Comparison of ENCODE assay signal across 1 cellular context in the genomic region with DNA sequence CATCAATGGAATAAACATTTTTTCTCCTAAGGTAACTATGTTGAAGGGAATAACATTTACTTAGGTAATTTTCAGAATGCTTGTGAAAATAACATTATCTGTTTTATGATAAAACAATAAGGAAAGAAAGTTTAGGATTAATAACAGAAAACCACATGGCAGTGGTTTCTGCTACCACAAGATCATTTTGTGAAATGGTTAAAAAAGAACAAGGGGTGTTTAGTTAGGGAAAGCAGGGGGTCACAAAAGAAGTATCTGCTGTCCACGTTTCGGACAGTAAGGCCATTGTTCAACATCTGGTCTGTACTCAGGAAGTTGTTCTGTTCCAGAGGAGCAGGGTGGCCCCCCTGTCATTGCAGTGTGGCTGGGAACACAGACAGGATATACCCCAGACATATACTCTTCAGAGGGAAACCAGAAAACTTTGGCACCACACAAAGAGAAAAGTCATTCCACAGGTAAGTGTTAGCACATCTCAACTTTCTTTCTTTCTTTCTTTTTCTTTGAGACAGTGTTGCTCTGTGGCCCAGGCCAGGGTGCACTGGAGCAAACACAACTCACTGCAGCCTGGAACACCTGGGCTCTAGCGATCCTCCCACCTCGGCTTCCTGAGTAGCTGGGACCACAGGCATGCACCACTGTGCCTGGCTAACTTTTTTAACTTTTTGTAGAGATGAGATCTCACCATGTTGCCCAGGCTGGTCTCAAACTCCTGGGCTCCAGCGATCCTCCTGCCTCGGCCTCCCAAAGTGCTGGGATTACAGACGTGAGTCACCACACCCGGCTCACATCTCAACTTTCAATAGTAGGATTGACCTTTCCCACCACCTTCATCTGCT.
TF ChIP-seq lines count a peak whose summit lies in the region.

No MANE protein-coding gene starts in this region.

TF ChIP-seq in HepG2, 621 proteins besides CTCF, POLR2A, EP300 and RAD21 (continued from another document and continues in another):
- TF ChIP-seq ZNF609 (CRISPR knock-in tag; IDR thresholded peaks at IDR 0.05; ENCODE audit: borderline replicate concordance) (peak; percentile 59; the same call in 1 of the 2 replicates), HNRNPH1 (optimal IDR thresholded peaks at IDR 0.05; ENCODE audit: low read depth, low read length) (no peak), ZNF160 (CRISPR knock-in tag; IDR thresholded peaks at IDR 0.05) (no peak), ZSCAN12 (CRISPR knock-in tag; IDR thresholded peaks at IDR 0.05) (no peak), U2AF2 (IDR thresholded peaks at IDR 0.05; ENCODE audit: low read depth, low read length) (no peak), RELA (CRISPR knock-in tag; IDR thresholded peaks at IDR 0.05) (no peak), ZNF607 (CRISPR knock-in tag; IDR thresholded peaks at IDR 0.05; ENCODE audit: borderline replicate concordance) (no peak), ZNF251 (CRISPR knock-in tag; IDR thresholded peaks at IDR 0.05) (no peak), ZNF350 (CRISPR knock-in tag; IDR thresholded peaks at IDR 0.05; ENCODE audit: borderline replicate concordance, low read depth) (no peak), ARID4A (CRISPR knock-in tag; IDR thresholded peaks at IDR 0.05; ENCODE audit: borderline replicate concordance) (no peak), SYNCRIP (IDR thresholded peaks at IDR 0.05; ENCODE audit: insufficient read depth, low read depth, low read length) (no peak), SRSF4 (IDR thresholded peaks at IDR 0.05; ENCODE audit: low read depth, low read length, poor library complexity, severe bottlenecking) (no peak), HNRNPUL1 (IDR thresholded peaks at IDR 0.05; ENCODE audit: low read depth, low read length) (no peak), ZNF235 (CRISPR knock-in tag; IDR thresholded peaks at IDR 0.05; ENCODE audit: borderline replicate concordance) (no peak), HNF4G (IDR thresholded peaks at IDR 0.05; ENCODE audit: borderline replicate concordance, low read depth, low read length) (peak; percentile 31; the same call in 1 of the 2 replicates), HNF4G (CRISPR knock-in tag; IDR thresholded peaks at IDR 0.05; ENCODE audit: borderline replicate concordance, low read depth) (no peak; the same call in 1 of the 2 replicates), THAP7 (CRISPR knock-in tag; IDR thresholded peaks at IDR 0.05) (no peak), HOXA5 (CRISPR knock-in tag; IDR thresholded peaks at IDR 0.05) (no peak), FOXA1 (IDR thresholded peaks at IDR 0.05) (no peak), FOXA1 (CRISPR knock-in tag; IDR thresholded peaks at IDR 0.05) (peak; percentile 27; the same call in 1 of the 2 replicates), MED8 (CRISPR knock-in tag; IDR thresholded peaks at IDR 0.05; ENCODE audit: insufficient replicate concordance) (no peak), REXO4 (CRISPR knock-in tag; IDR thresholded peaks at IDR 0.05; ENCODE audit: borderline replicate concordance) (no peak), GLI4 (CRISPR knock-in tag; IDR thresholded peaks at IDR 0.05; ENCODE audit: borderline replicate concordance) (no peak), GABPB1 (CRISPR knock-in tag; IDR thresholded peaks at IDR 0.05) (0 out of 2 replicates have a peak, but pooled peaks have one; percentile 45), TOE1 (CRISPR knock-in tag; IDR thresholded peaks at IDR 0.05) (no peak), FOXK2 (IDR thresholded peaks at IDR 0.05) (no peak), PAWR (CRISPR knock-in tag; IDR thresholded peaks at IDR 0.05; ENCODE audit: borderline replicate concordance) (no peak), ZNF557 (CRISPR knock-in tag; IDR thresholded peaks at IDR 0.05) (no peak), RNF2 (conservative IDR thresholded peaks at IDR 0.05; ENCODE audit: low read depth) (no peak), HMGA1 (CRISPR knock-in tag; conservative IDR thresholded peaks at IDR 0.05) (no peak), PLRG1 (conservative IDR thresholded peaks at IDR 0.05) (no peak), ZNF232 (CRISPR knock-in tag; IDR thresholded peaks at IDR 0.05; ENCODE audit: borderline replicate concordance) (no peak), TCF7 (IDR thresholded peaks at IDR 0.05; ENCODE audit: low read depth) (no peak; the same call in none of the 2 replicates), NFE2 (CRISPR knock-in tag; IDR thresholded peaks at IDR 0.05) (no peak), ZNF24 (IDR thresholded peaks at IDR 0.05) (no peak), ZNF543 (CRISPR knock-in tag; IDR thresholded peaks at IDR 0.05) (0 out of 2 replicates have a peak, but pooled peaks have one; percentile 48), ZNF850 (CRISPR knock-in tag; conservative IDR thresholded peaks at IDR 0.05) (no peak), LBX2 (CRISPR knock-in tag; IDR thresholded peaks at IDR 0.05; ENCODE audit: borderline replicate concordance) (no peak), NCOA2 (CRISPR knock-in tag; IDR thresholded peaks at IDR 0.05) (peak; percentile 37; the same call in 1 of the 2 replicates), SP1 (IDR thresholded peaks at IDR 0.05) (no peak), SP1 (CRISPR knock-in tag; IDR thresholded peaks at IDR 0.05) (no peak)
- TF ChIP-seq, protein P1, sequence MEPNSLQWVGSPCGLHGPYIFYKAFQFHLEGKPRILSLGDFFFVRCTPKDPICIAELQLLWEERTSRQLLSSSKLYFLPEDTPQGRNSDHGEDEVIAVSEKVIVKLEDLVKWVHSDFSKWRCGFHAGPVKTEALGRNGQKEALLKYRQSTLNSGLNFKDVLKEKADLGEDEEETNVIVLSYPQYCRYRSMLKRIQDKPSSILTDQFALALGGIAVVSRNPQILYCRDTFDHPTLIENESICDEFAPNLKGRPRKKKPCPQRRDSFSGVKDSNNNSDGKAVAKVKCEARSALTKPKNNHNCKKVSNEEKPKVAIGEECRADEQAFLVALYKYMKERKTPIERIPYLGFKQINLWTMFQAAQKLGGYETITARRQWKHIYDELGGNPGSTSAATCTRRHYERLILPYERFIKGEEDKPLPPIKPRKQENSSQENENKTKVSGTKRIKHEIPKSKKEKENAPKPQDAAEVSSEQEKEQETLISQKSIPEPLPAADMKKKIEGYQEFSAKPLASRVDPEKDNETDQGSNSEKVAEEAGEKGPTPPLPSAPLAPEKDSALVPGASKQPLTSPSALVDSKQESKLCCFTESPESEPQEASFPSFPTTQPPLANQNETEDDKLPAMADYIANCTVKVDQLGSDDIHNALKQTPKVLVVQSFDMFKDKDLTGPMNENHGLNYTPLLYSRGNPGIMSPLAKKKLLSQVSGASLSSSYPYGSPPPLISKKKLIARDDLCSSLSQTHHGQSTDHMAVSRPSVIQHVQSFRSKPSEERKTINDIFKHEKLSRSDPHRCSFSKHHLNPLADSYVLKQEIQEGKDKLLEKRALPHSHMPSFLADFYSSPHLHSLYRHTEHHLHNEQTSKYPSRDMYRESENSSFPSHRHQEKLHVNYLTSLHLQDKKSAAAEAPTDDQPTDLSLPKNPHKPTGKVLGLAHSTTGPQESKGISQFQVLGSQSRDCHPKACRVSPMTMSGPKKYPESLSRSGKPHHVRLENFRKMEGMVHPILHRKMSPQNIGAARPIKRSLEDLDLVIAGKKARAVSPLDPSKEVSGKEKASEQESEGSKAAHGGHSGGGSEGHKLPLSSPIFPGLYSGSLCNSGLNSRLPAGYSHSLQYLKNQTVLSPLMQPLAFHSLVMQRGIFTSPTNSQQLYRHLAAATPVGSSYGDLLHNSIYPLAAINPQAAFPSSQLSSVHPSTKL (CRISPR knock-in tag; IDR thresholded peaks at IDR 0.05) = peak; percentile 84
- TF ChIP-seq, protein P2, sequence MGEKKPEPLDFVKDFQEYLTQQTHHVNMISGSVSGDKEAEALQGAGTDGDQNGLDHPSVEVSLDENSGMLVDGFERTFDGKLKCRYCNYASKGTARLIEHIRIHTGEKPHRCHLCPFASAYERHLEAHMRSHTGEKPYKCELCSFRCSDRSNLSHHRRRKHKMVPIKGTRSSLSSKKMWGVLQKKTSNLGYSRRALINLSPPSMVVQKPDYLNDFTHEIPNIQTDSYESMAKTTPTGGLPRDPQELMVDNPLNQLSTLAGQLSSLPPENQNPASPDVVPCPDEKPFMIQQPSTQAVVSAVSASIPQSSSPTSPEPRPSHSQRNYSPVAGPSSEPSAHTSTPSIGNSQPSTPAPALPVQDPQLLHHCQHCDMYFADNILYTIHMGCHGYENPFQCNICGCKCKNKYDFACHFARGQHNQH (CRISPR knock-in tag; IDR thresholded peaks at IDR 0.05) = peak; percentile 81
- TF ChIP-seq, protein P3, sequence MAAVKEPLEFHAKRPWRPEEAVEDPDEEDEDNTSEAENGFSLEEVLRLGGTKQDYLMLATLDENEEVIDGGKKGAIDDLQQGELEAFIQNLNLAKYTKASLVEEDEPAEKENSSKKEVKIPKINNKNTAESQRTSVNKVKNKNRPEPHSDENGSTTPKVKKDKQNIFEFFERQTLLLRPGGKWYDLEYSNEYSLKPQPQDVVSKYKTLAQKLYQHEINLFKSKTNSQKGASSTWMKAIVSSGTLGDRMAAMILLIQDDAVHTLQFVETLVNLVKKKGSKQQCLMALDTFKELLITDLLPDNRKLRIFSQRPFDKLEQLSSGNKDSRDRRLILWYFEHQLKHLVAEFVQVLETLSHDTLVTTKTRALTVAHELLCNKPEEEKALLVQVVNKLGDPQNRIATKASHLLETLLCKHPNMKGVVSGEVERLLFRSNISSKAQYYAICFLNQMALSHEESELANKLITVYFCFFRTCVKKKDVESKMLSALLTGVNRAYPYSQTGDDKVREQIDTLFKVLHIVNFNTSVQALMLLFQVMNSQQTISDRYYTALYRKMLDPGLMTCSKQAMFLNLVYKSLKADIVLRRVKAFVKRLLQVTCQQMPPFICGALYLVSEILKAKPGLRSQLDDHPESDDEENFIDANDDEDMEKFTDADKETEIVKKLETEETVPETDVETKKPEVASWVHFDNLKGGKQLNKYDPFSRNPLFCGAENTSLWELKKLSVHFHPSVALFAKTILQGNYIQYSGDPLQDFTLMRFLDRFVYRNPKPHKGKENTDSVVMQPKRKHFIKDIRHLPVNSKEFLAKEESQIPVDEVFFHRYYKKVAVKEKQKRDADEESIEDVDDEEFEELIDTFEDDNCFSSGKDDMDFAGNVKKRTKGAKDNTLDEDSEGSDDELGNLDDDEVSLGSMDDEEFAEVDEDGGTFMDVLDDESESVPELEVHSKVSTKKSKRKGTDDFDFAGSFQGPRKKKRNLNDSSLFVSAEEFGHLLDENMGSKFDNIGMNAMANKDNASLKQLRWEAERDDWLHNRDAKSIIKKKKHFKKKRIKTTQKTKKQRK (IDR thresholded peaks at IDR 0.05; ENCODE audit: low read length) = no peak
